Comparison of ENCODE assay signal across 16 cellular contexts in genomic region chr16:1734816-1735215, GRCh38. TPM values are rescaled to one million over a fixed set of nuclear protein-coding genes. Genes with fewer than 3 reads are reported as not detected.
DNase-seq lines count a peak whose midpoint lies in the region; ATAC-seq and TF ChIP-seq lines count a peak whose summit lies in the region.
"Had no signal": no experiment of that assay in that cellular context is flagged by ENCODE, and none has a peak within 500 bp of the region (broad histone marks: within the 10 kb centered on the region; RNA-seq: fewer than 3 reads in every experiment).

No MANE protein-coding gene starts in this region.

- no peak overlapping the region for H3K27ac Mint-ChIP-seq in endodermal cell

- WGBS in endodermal cell (ENCODE audit: insufficient coverage in 1 of 2, insufficient read length in 1 of 2), 2 experiments, result 96 to 97% methylated on average over 20 to 22 of the region's 22 CpGs
- WGBS in aorta, 2 donors, result 97 to 98% methylated on average over 22 of the region's 22 CpGs

- no peaks in the 10 kb centered on the region for H3K27me3 Mint-ChIP-seq in endodermal cell (ENCODE audit: insufficient read depth)
- H3K27me3 Mint-ChIP-seq: CD8-positive, alpha-beta memory T cell had no signal

- no peaks in the 10 kb centered on the region for H4K20me1 ChIP-seq in HCT116 (ENCODE audit: insufficient read depth)

- H3K79me2 ChIP-seq in HCT116 (ENCODE audit: insufficient read depth, low read length), result no peaks in the 10 kb centered on the region; the same call in 1 of the 2 replicates

- no peak for DNase-seq in HCT116 (ENCODE audit: low read depth, low spot score)
- DNase-seq in endodermal cell, result no peak
- no peak for DNase-seq in omental fat pad (ENCODE audit: low spot score)
- no peak for DNase-seq in aorta
- no peak for DNase-seq in GM19238 (ENCODE audit: insufficient read length, low spot score)
- DNase-seq in activated CD8-positive, alpha-beta memory T cell treated with anti-CD3 and anti-CD28 coated beads for 24 hours, result no peak
- DNase-seq: BE2C; Caco-2; CD8-positive, alpha-beta memory T cell; DND-41; GDM1; H9 had no signal

- H2AFZ ChIP-seq in HCT116 (ENCODE audit: low read depth, low read length, poor library complexity, severe bottlenecking), result no peak overlapping the region

- TF ChIP-seq POLR2A in HCT116 (IDR thresholded peaks at IDR 0.05; ENCODE audit: borderline replicate concordance, extremely low read depth, insufficient read depth, insufficient read length) (no peak), GM18505 (IDR thresholded peaks at IDR 0.05; ENCODE audit: borderline replicate concordance, extremely low read depth, insufficient read depth, insufficient read length) (no peak)

- no peaks in the 10 kb centered on the region for H3K9me2 ChIP-seq in HCT116 (ENCODE audit: insufficient read depth)

- H3K36me3 Mint-ChIP-seq in endodermal cell (ENCODE audit: low read depth), result peaks cover 14% of the 10 kb centered on the region

- RAD21 ChIA-PET in HCT116 (lab: Charles Lee; ENCODE audit: low non-redundant PET in 1 of 2, low total read pairs in 2 of 2, uncharacterized antibody in 2 of 2, unreplicated experiment in 2 of 2), result no interaction called here

- intact Hi-C loops in HCT116 (cut with micrococcal nuclease), result no loop called here
- intact Hi-C loops in aorta (cut with DNase I), result no loop called here

- no peaks in the 10 kb centered on the region for H3K9me3 Mint-ChIP-seq in endodermal cell
- H3K9me3 Mint-ChIP-seq: CD8-positive, alpha-beta memory T cell; H9 had no signal

- no peaks in the 10 kb centered on the region for H3K27me3 ChIP-seq in HCT116 (ENCODE audit: insufficient read depth, low read length)
- H3K27me3 ChIP-seq in endodermal cell (ENCODE audit: control insufficient read depth, insufficient read depth, low read length, poor library complexity, severe bottlenecking), result no peaks in the 10 kb centered on the region
- no peaks in the 10 kb centered on the region for H3K27me3 ChIP-seq in aorta (ENCODE audit: control insufficient read depth in 1 of 2, insufficient read depth in 2 of 2, low read length in 1 of 2)
- H3K27me3 ChIP-seq: BE2C had no signal

- no peak for TF ChIP-seq RAD21 in HCT116 (IDR thresholded peaks at IDR 0.05; ENCODE audit: low read depth)

- H3K36me3 ChIP-seq in HCT116 (ENCODE audit: control insufficient read depth in 1 of 2, insufficient read depth in 2 of 2, low read length in 2 of 2), result peaks cover 0 to 6% of the 10 kb centered on the region in 2 experiments; a peak in 2 of 4 replicates
- peaks cover 11% of the 10 kb centered on the region for H3K36me3 ChIP-seq in endodermal cell (ENCODE audit: control insufficient read depth, insufficient read depth, low read length)
- H3K36me3 ChIP-seq in aorta (ENCODE audit: control insufficient read depth in 1 of 2, insufficient read depth in 2 of 2, low read length in 1 of 2), result no peaks in the 10 kb centered on the region

- H3K4me3 ChIP-seq in HCT116 (replicated peaks in 1 of 2; ENCODE audit: low read depth in 1 of 2, low read length in 2 of 2) (no peak overlapping the region), endodermal cell (ENCODE audit: low read length) (peak overlapping the region; percentile 1), aorta (ENCODE audit: low read length in 2 of 2) (no peak overlapping the region)
- H3K4me3 ChIP-seq: A549, K562 had no signal

- H3K9me3 ChIP-seq in HCT116 (ENCODE audit: control insufficient read depth in 1 of 2, insufficient read depth in 1 of 2, low read depth in 1 of 2, low read length in 2 of 2) (peaks cover 0 to 12% of the 10 kb centered on the region in 2 experiments; a peak in 2 of 4 replicates), endodermal cell (ENCODE audit: control insufficient read depth, low read length) (peaks cover 49% of the 10 kb centered on the region), aorta (ENCODE audit: control insufficient read depth, low read length) (no peaks in the 10 kb centered on the region)

- H3K4me1 ChIP-seq in HCT116 (ENCODE audit: control insufficient read depth in 1 of 2, insufficient read depth in 2 of 2, low read length in 2 of 2), result no peaks in the 10 kb centered on the region
- no peaks in the 10 kb centered on the region for H3K4me1 ChIP-seq in endodermal cell (ENCODE audit: control insufficient read depth, insufficient read depth, low read length)
- no peaks in the 10 kb centered on the region for H3K4me1 ChIP-seq in aorta (ENCODE audit: control insufficient read depth in 1 of 2, insufficient read depth in 2 of 2, low read length in 2 of 2)
- H3K4me1 ChIP-seq: A549, BE2C, Caco-2 had no signal

- CTCF ChIA-PET in HCT116 (lab: Charles Lee), result no interaction called here

- H3K4me3 Mint-ChIP-seq in endodermal cell, result no peak overlapping the region
- H3K4me3 Mint-ChIP-seq: CD8-positive, alpha-beta memory T cell; H9 had no signal

- H3K4me1 Mint-ChIP-seq in endodermal cell, result no peaks in the 10 kb centered on the region
- H3K4me1 Mint-ChIP-seq: H9 had no signal

- H3K9ac ChIP-seq in HCT116 (ENCODE audit: low read length) (no peak overlapping the region), endodermal cell (ENCODE audit: extremely low read depth, low read length, poor library complexity, severe bottlenecking) (no peak overlapping the region)

- TF ChIP-seq CTCF in HCT116 (IDR thresholded peaks at IDR 0.05 in 2 of 3, conservative IDR thresholded peaks at IDR 0.05 in 1 of 3; ENCODE audit: borderline replicate concordance in 1 of 3, insufficient read depth in 1 of 3, low read depth in 2 of 3, low read length in 2 of 3), result no peak
- TF ChIP-seq CTCF in endodermal cell (conservative IDR thresholded peaks at IDR 0.05), result no peak
- no peak for TF ChIP-seq CTCF in omental fat pad (IDR thresholded peaks at IDR 0.05)

- H3K27ac ChIP-seq in HCT116 (ENCODE audit: low read depth, low read length), result peak overlapping the region; percentile 17; the same call in 1 of the 2 replicates
- H3K27ac ChIP-seq in endodermal cell (ENCODE audit: low read depth, low read length), result no peak overlapping the region
- H3K27ac ChIP-seq in aorta (ENCODE audit: low read depth in 1 of 2, low read length in 2 of 2), result no peak overlapping the region
- H3K27ac ChIP-seq: A549, C4-2B had no signal

- ATAC-seq in HCT116 (no peak), omental fat pad (ENCODE audit: low FRiP score) (peak; percentile 10), aorta (ENCODE audit: low FRiP score) (peak; percentile 19), GM18505 (IDR thresholded peaks at IDR 0.05; ENCODE audit: unreplicated experiment) (no peak)
- ATAC-seq: A549, K562 had no signal

- no peak overlapping the region for H3K4me2 ChIP-seq in HCT116 (ENCODE audit: low read length)
- H3K4me2 ChIP-seq: A549 had no signal

- no TSS peak for BruUV-seq in HCT116 (replicated peaks; lab: Mats Ljungman, UMichigan)

- POLR2A ChIA-PET in HCT116 (lab: Charles Lee), result no interaction called here

TF ChIP-seq in HCT116, 20 proteins besides CTCF, POLR2A, EP300 and RAD21 (continues in another document):
- no peak for TF ChIP-seq POLR2AphosphoS5 (IDR thresholded peaks at IDR 0.05; ENCODE audit: low read depth, low read length)
- no peak for TF ChIP-seq SIN3A (IDR thresholded peaks at IDR 0.05; ENCODE audit: low read depth)
- TF ChIP-seq ZBTB33 (IDR thresholded peaks at IDR 0.05; ENCODE audit: extremely low read depth, insufficient replicate concordance, low read length), result no peak

RNA-seq across cellular contexts. Expression of gene MAPK8IP3, which starts 28.8 kb away (rescaled TPM):
- total RNA-seq in HCT116 (2021; ENCODE audit: unreplicated experiment) (75.3 TPM), endodermal cell (10 to 100 TPM; 76.0 to 84.0 TPM), omental fat pad (10 to 100 TPM; 27.3 to 73.3 (median 51.6) TPM), aorta (100 to 1,000 TPM in 1 of 2 donors, 10 to 100 TPM in 1; 69.0 to 122 TPM)
- 45.1 and 64.0 TPM in 2 replicates for polyA plus RNA-seq in HCT116 (2012)
- polyA plus RNA-seq in endodermal cell (2013, experiment 1 of 2), result 72.9 TPM
- polyA plus RNA-seq in endodermal cell (2013, experiment 2 of 2), result 64.3 TPM
- polyA plus RNA-seq in aorta, result 10 to 100 TPM; 20.8 to 99.3 TPM

RNA-seq across cellular contexts. Expression of gene NME3, which starts 36.5 kb away (rescaled TPM):
- total RNA-seq in HCT116 (2021; ENCODE audit: unreplicated experiment) (103 TPM), endodermal cell (10 to 100 TPM; 70.3 to 73.6 TPM), omental fat pad (10 to 100 TPM; 51.4 to 83.2 (median 69.6) TPM), aorta (10 to 100 TPM; 33.0 to 62.8 TPM)
- polyA plus RNA-seq in HCT116 (2012), result 79.3 and 90.1 TPM in 2 replicates
- 34.7 TPM for polyA plus RNA-seq in endodermal cell (2013, experiment 1 of 2)
- polyA plus RNA-seq in endodermal cell (2013, experiment 2 of 2), result 37.2 TPM
- polyA plus RNA-seq in aorta, result 100 to 1,000 TPM in 1 of 2 donors, 10 to 100 TPM in 1; 61.0 to 379 TPM

RNA-seq across cellular contexts. Expression of gene EME2, which starts 37.8 kb away (rescaled TPM):
- total RNA-seq in HCT116 (2021; ENCODE audit: unreplicated experiment) (36.3 TPM), endodermal cell (10 to 100 TPM; 34.3 to 64.3 TPM), omental fat pad (10 to 100 TPM in 1 of 4 donors, 1 to 10 TPM in 3; 5.9 to 16.2 (median 7.1) TPM), aorta (10 to 100 TPM; 15.8 to 23.7 TPM)
- polyA plus RNA-seq in HCT116 (2012), result 8.9 and 9.0 TPM in 2 replicates
- 10.6 TPM for polyA plus RNA-seq in endodermal cell (2013, experiment 1 of 2)
- 8.8 TPM for polyA plus RNA-seq in endodermal cell (2013, experiment 2 of 2)
- polyA plus RNA-seq in aorta, result 10 to 100 TPM in 1 of 2 donors, 1 to 10 TPM in 1; 1.6 to 20.6 TPM

RNA-seq across cellular contexts. Expression of gene MRPS34, which starts 38.1 kb away (rescaled TPM):
- total RNA-seq in HCT116 (2021; ENCODE audit: unreplicated experiment), result 200 TPM
- polyA plus RNA-seq in HCT116 (2012), result 167 and 191 TPM in 2 replicates
- total RNA-seq in endodermal cell, result 100 to 1,000 TPM; 137 to 164 TPM
- 89.8 TPM for polyA plus RNA-seq in endodermal cell (2013, experiment 1 of 2)
- polyA plus RNA-seq in endodermal cell (2013, experiment 2 of 2), result 83.0 TPM
- 10 to 100 TPM; 56.8 to 84.2 (median 78.6) TPM for total RNA-seq in omental fat pad
- 10 to 100 TPM; 36.5 to 40.5 TPM for total RNA-seq in aorta
- 10 to 100 TPM; 67.7 to 74.2 TPM for polyA plus RNA-seq in aorta

RNA-seq across cellular contexts. Expression of gene SPSB3, which starts 47.6 kb away (rescaled TPM):
- 31.6 TPM for total RNA-seq in HCT116 (2021; ENCODE audit: unreplicated experiment)
- polyA plus RNA-seq in HCT116 (2012), result 43.9 and 51.6 TPM in 2 replicates
- 10 to 100 TPM; 28.0 to 28.1 TPM for total RNA-seq in endodermal cell
- polyA plus RNA-seq in endodermal cell (2013, experiment 1 of 2), result 56.0 TPM
- 48.7 TPM for polyA plus RNA-seq in endodermal cell (2013, experiment 2 of 2)
- total RNA-seq in omental fat pad, result 10 to 100 TPM; 39.5 to 88.1 (median 50.7) TPM
- 10 to 100 TPM; 33.6 to 33.7 TPM for total RNA-seq in aorta
- 100 to 1,000 TPM in 1 of 2 donors, 10 to 100 TPM in 1; 25.8 to 322 TPM for polyA plus RNA-seq in aorta

Comparison
In these comparisons a context has a peak if more than half of its experiments do, and no peak if none do; other contexts are left out.
1. ATAC-seq: peak in omental fat pad (single experiment) and aorta (single experiment); none in HCT116 (single experiment) and GM18505 (single experiment).